ENCODE assay signal across 33 cellular contexts in the genomic region with DNA sequence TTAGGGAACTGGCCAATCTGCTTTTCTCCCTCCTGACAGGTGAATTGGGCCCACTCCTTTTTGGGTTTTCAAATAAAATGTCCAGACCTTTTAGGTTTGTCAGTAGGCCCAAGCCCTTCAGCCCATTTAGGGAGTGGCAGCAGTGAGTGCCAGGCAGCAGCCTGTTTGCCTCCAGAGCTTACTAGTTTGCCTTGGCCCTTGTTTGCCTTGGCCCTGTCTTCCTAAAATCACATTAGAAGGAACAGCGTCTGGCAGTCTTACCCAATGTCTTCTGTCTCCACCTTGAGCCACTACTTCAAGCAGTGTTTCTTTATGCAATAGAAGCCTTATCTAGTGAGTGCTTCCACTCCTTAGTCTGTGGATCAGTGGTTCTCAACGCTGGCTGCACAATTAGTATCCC.
DNase-seq lines count a peak whose midpoint lies in the region; ATAC-seq, FAIRE-seq and TF ChIP-seq lines count a peak whose summit lies in the region.
"Had no signal": no experiment of that assay in that cellular context is flagged by ENCODE, and none has a peak within 500 bp of the region (broad histone marks: within the 10 kb centered on the region; RNA-seq: fewer than 3 reads in every experiment).

No MANE protein-coding gene starts in this region.

- peak; percentile 33 for DNase-seq in NCI-H82 (lab: John Stamatoyannopoulos, UW)
- no peak for DNase-seq in NCI-H82 treated with DMSO at 0.1 percent for 48 hours (lab: John Stamatoyannopoulos, UW; ENCODE audit: unreplicated experiment)
- DNase-seq in astrocyte of the hippocampus (ENCODE audit: low read depth, low spot score) = peak; percentile 23
- peak in 4 of 6 donors; percentile 18 to 47 (median 30) for DNase-seq in pancreas
- no peak for DNase-seq in upper lobe of right lung
- no peak for DNase-seq in hippocampal formation (lab: John Stamatoyannopoulos, UW)
- DNase-seq in DMS153 (lab: John Stamatoyannopoulos, UW) = no peak
- DNase-seq: activated CD4-positive, alpha-beta memory T cell treated with anti-CD3 and anti-CD28 coated beads for 36 hours; activated CD4-positive, alpha-beta T cell treated with anti-CD3 and anti-CD28 coated beads for 1 hour; activated CD8-positive, alpha-beta memory T cell treated with anti-CD3 and anti-CD28 coated beads, Interleukin-2, amount 50 U/mL, for 4 hours; activated naive CD4-positive, alpha-beta T cell; AML-193; CD4-positive, alpha-beta T cell; EL; mesendoderm; NCI-H1092 treated with DMSO at 0.1 percent for 48 hours; NCI-H1930; NCI-H2171 treated with DMSO at 0.1 percent for 48 hours; NCI-H524 treated with DMSO at 0.1 percent for 48 hours; NK-92 treated with Interleukin-12 subunit alpha and Interleukin-12 subunit beta, amount 100 ng/mL, for 24 hours; PC-9; right lobe of liver; SK-N-SH; T-helper 17 cell; trophoblast cell had no signal

- H3K9me3 ChIP-seq in pancreas (no peaks in the 10 kb centered on the region), upper lobe of right lung (no peaks in the 10 kb centered on the region)
- H3K9me3 ChIP-seq: gastroesophageal sphincter, right lobe of liver, SK-N-SH had no signal

- H3K4me1 ChIP-seq in pancreas (peaks cover 0 to 3% (median 0%) of the 10 kb centered on the region in 3 donors), upper lobe of right lung (no peaks in the 10 kb centered on the region)
- H3K4me1 ChIP-seq: gastroesophageal sphincter, right lobe of liver had no signal

- no peak overlapping the region for H3K4me3 ChIP-seq in pancreas
- H3K4me3 ChIP-seq in upper lobe of right lung = no peak overlapping the region
- H3K4me3 ChIP-seq: gastroesophageal sphincter, GM23338, hepatocyte, PC-9, right lobe of liver had no signal

- no peak for TF ChIP-seq CTCF in pancreas (IDR thresholded peaks at IDR 0.05)
- no peak for TF ChIP-seq CTCF in upper lobe of right lung (IDR thresholded peaks at IDR 0.05)

- H3K27me3 ChIP-seq in pancreas (peaks cover 0 to 3% (median 0%) of the 10 kb centered on the region in 4 donors), upper lobe of right lung (no peaks in the 10 kb centered on the region)
- H3K27me3 ChIP-seq: gastroesophageal sphincter, hepatocyte, right lobe of liver had no signal

- no peak for FAIRE-seq in pancreas (lab: Jason Lieb, UNC)
- FAIRE-seq: A204.1, endothelial cell of umbilical vein, GM18507, GM19239 had no signal

- peak overlapping the region in 1 of 4 donors; percentile 5 for H3K27ac ChIP-seq in pancreas
- H3K27ac ChIP-seq in upper lobe of right lung = no peak overlapping the region
- H3K27ac ChIP-seq: gastroesophageal sphincter, hepatocyte, PC-9, right lobe of liver had no signal

- ATAC-seq in pancreas (peak; percentile 77 to 95 (median 86)), upper lobe of right lung (peak; percentile 96), HG03354 (IDR thresholded peaks at IDR 0.05; ENCODE audit: poor library complexity, severe bottlenecking, unreplicated experiment) (no peak)
- ATAC-seq: gastroesophageal sphincter, GM23338, right lobe of liver, T-helper 17 cell had no signal

- intact Hi-C loops in pancreas (cut with DNase I) (no loop called here), upper lobe of right lung (cut with DNase I) (no loop called here)

- 37 to 39% methylated on average over 2 of the region's 2 CpGs for WGBS in pancreas, 2 donors

- no peaks in the 10 kb centered on the region for H3K36me3 ChIP-seq in pancreas
- no peaks in the 10 kb centered on the region for H3K36me3 ChIP-seq in upper lobe of right lung
- H3K36me3 ChIP-seq: gastroesophageal sphincter, right lobe of liver had no signal

Comparison
In these comparisons a context has a peak if more than half of its experiments do, and no peak if none do; other contexts are left out.
1. DNase-seq: peak in NCI-H82 (single experiment), astrocyte of the hippocampus (single experiment) and pancreas (4 of 6); none in NCI-H82 treated with DMSO at 0.1 percent for 48 hours (single experiment), upper lobe of right lung (single experiment), hippocampal formation (0 of 2) and DMS153 (single experiment).